Comparison of ENCODE assay signal across 26 cellular contexts in the genomic region with DNA sequence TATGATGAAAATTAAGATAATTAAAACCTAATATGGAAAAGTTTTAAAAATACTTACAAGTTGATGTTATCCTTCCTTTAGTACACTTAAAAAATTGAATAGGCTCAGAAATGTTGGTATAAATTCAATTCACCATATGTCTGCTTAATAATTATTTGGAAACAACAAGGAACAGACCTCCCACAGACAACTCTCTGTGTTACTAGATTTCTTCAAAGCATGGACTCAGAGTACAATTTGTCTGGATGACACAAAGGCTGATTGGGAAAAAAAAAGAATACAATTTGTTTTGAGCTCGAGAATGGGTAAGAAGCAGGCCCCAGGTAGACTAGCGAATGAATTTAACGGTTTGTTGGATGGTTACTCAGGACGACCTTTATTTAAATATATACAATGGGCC.
"Had no signal": no experiment of that assay in that cellular context is flagged by ENCODE, and none has a peak within 500 bp of the region (broad histone marks: within the 10 kb centered on the region; RNA-seq: fewer than 3 reads in every experiment).

No MANE protein-coding gene starts in this region.

- DNase-seq: naive thymus-derived CD8-positive, alpha-beta T cell; nephron progenitor cell; occipital lobe; ovary; posterior cingulate gyrus; psoas muscle; right cardiac atrium; right lobe of liver; sigmoid colon; small intestine; stimulated activated CD4-positive, alpha-beta T cell treated with anti-CD3 and anti-CD28 coated beads, Interleukin-15, amount 100 ng/mL, for 24 hours; stimulated activated CD4-positive, alpha-beta T cell treated with anti-CD3 and anti-CD28 coated beads, Interleukin-2, amount 100 ng/mL, for 24 hours; stimulated activated CD4-positive, alpha-beta T cell treated with anti-CD3 and anti-CD28 coated beads, Interleukin-2, amount 100 ng/mL, for 48 hours; stimulated activated CD4-positive, alpha-beta T cell treated with anti-CD3 and anti-CD28 coated beads, Interleukin-4, amount 100 ng/mL, for 24 hours; stimulated activated CD8-positive, alpha-beta memory T cell treated with anti-CD3 and anti-CD28 coated beads, Interleukin-4, amount 100 ng/mL, for 48 hours; stimulated activated naive B cell treated with anti-CD40 and anti-IgM and Interleukin-4, amounts not matched to agents 10 μg/mL and 1 μg/mL and 100 μg/mL, for 72 hours; stimulated activated naive CD4-positive, alpha-beta T cell treated with Interleukin-2 at 50 U/mL for 16 hours; stomach; thyroid gland; trophoblast cell; upper lobe of left lung had no signal

- FAIRE-seq: urothelium cell line had no signal

- H3K9me3 Mint-ChIP-seq: natural killer cell treated with Interleukin-12 subunit alpha and Interleukin-12 subunit beta and Interleukin-15 and Interleukin-18, amount 100 ng/mL, for 72 hours; stimulated activated naive CD8-positive, alpha-beta T cell treated with anti-CD3 and anti-CD28 coated beads, Interleukin-15, Interleukin-2, amounts not matched to agents 100 ng/mL and 50 ng/mL, for 24 hours had no signal

- H3K4me3 Mint-ChIP-seq: naive thymus-derived CD8-positive, alpha-beta T cell; natural killer cell treated with Interleukin-12 subunit alpha and Interleukin-12 subunit beta and Interleukin-15 and Interleukin-18, amount 100 ng/mL, for 72 hours; nephron progenitor cell; neural crest cell; stimulated activated naive B cell treated with anti-CD40 and anti-IgM and Interleukin-4, amounts not matched to agents 10 μg/mL and 1 μg/mL and 100 μg/mL, for 72 hours; stimulated activated naive CD8-positive, alpha-beta T cell treated with anti-CD3 and anti-CD28 coated beads, Interleukin-15, Interleukin-2, amounts not matched to agents 100 ng/mL and 50 ng/mL, for 24 hours had no signal

- ATAC-seq: naive thymus-derived CD8-positive, alpha-beta T cell; natural killer cell treated with Interleukin-12 subunit alpha and Interleukin-12 subunit beta and Interleukin-15 and Interleukin-18, amount 100 ng/mL, for 72 hours; psoas muscle; right cardiac atrium; right lobe of liver had no signal

- H3K36me3 Mint-ChIP-seq: natural killer cell treated with Interleukin-12 subunit alpha and Interleukin-12 subunit beta and Interleukin-15 and Interleukin-18, amount 100 ng/mL, for 72 hours had no signal

- H3K27ac Mint-ChIP-seq: naive thymus-derived CD8-positive, alpha-beta T cell; natural killer cell treated with Interleukin-12 subunit alpha and Interleukin-12 subunit beta and Interleukin-15 and Interleukin-18, amount 100 ng/mL, for 72 hours; nephron progenitor cell; progenitor cell of endocrine pancreas; stimulated activated naive CD8-positive, alpha-beta T cell treated with anti-CD3 and anti-CD28 coated beads, Interleukin-15, Interleukin-2, amounts not matched to agents 100 ng/mL and 50 ng/mL, for 24 hours had no signal
